ENCODE assay signal across 8 cellular contexts in the genomic region with DNA sequence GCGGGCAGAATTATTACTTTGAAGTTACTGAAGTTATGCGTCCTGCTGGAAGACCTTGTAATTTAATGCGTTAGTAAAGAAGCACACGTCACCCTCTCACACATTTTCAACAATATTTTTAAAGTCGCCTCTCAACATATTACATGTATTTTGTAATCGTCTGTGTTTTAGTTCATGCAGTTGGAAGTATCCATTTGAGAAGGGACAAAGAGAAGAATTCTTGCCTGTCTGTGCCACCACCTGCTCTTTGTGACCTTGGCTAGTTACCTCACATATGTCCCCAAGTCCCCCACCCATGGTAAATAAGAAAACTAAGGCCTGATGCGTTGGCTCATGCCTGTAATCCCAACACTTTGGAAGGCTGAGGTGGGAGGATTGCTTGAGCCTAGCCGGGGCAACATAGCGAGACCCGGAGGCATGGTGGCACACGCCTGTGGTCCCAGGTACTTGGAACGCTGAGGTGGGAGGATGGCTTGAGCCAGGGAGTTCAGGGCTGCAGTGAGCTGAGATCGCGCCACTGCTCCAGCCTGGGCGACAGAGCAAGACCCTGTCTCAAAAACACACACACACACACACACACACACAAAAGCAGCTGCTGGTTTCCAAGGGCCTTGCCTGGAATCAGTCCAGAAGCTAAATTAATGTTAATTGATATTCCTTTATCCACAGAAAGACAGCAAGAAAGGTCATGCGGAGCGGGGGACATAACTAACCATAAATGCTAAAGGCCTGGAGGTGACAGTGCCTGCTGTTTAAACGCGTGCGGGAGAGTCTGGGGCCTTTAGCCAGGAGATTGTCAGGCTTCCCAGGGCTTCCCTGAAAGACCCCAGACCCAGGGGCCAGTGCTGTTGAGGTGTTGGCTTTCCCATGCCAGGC. TPM values are rescaled to one million over a fixed set of nuclear protein-coding genes. Genes with fewer than 3 reads are reported as not detected.
DNase-seq lines count a peak whose midpoint lies in the region; ATAC-seq, FAIRE-seq and TF ChIP-seq lines count a peak whose summit lies in the region.

No MANE protein-coding gene starts in this region.

- H3K27me3 Mint-ChIP-seq in progenitor cell of endocrine pancreas = no peaks in the 10 kb centered on the region

- no peaks in the 10 kb centered on the region for H3K9me3 Mint-ChIP-seq in progenitor cell of endocrine pancreas (ENCODE audit: low read depth)

- peak overlapping the region; percentile 54 for H2AFZ ChIP-seq in PC-3 (ENCODE audit: low read length)

- H3K4me1 Mint-ChIP-seq in progenitor cell of endocrine pancreas (ENCODE audit: low read depth) = peaks cover 24% of the 10 kb centered on the region

- FAIRE-seq in D721Med (lab: Jason Lieb, UNC) = no peak

- DNase-seq in NCI-H2171 treated with DMSO at 0.1 percent for 48 hours (lab: John Stamatoyannopoulos, UW) (peak; percentile 45), NCI-H2171 (lab: John Stamatoyannopoulos, UW) (no peak), PC-3 (no peak), progenitor cell of endocrine pancreas (ENCODE audit: low spot score, unreplicated experiment) (no peak), D721Med (ENCODE audit: insufficient read length, low spot score) (no peak), NK-92 (lab: John Stamatoyannopoulos, UW; ENCODE audit: unreplicated experiment) (no peak), NCI-H345 (lab: John Stamatoyannopoulos, UW) (no peak)

- H3K9me2 ChIP-seq in PC-3 (replicated peaks; ENCODE audit: low read length) = no peaks in the 10 kb centered on the region

- no peak for ATAC-seq in PC-3

- no peaks in the 10 kb centered on the region for H3K27me3 ChIP-seq in PC-3 (ENCODE audit: low read length)
- no peaks in the 10 kb centered on the region for H3K27me3 ChIP-seq in esophagus (ENCODE audit: control insufficient read depth in 1 of 2, insufficient read depth in 2 of 2, low read length in 2 of 2)

- peaks cover 1% of the 10 kb centered on the region for H3K36me3 Mint-ChIP-seq in progenitor cell of endocrine pancreas (ENCODE audit: insufficient read depth)

- H3K9me3 ChIP-seq in PC-3 (ENCODE audit: low read length) = no peaks in the 10 kb centered on the region
- H3K9me3 ChIP-seq in esophagus (ENCODE audit: control insufficient read depth in 2 of 2, insufficient read depth in 1 of 2, low read depth in 1 of 2, low read length in 1 of 2) = no peaks in the 10 kb centered on the region

- H3K4me2 ChIP-seq in PC-3 (ENCODE audit: low read length) = peak overlapping the region; percentile 96

- intact Hi-C loops in PC-3 (cut with micrococcal nuclease) = loop anchor here (10.0 kb wide), 1 partner anchor 401 kb away; the partner anchor contains the start of genes EMD and FLNA

- BruUV-seq in PC-3 (replicated peaks; lab: Mats Ljungman, UMichigan) = TSS peak; percentile 53

- H3K4me1 ChIP-seq in PC-3 (ENCODE audit: insufficient read depth, low read length) (peaks cover 18% of the 10 kb centered on the region), esophagus (ENCODE audit: control insufficient read depth in 2 of 2, insufficient read depth in 2 of 2, low read length in 1 of 2) (peaks cover 8 to 21% of the 10 kb centered on the region in 2 donors)

- peaks cover 6% of the 10 kb centered on the region for H3F3A ChIP-seq in PC-3 (ENCODE audit: low read length, unreplicated experiment)

- CTCF ChIA-PET in PC-3 (lab: Charles Lee) = no interaction called here

- peaks cover 50% of the 10 kb centered on the region for H3K79me2 ChIP-seq in PC-3 (ENCODE audit: low read length)

- no peaks in the 10 kb centered on the region for H3K36me3 ChIP-seq in PC-3 (ENCODE audit: low read depth, low read length)
- no peaks in the 10 kb centered on the region for H3K36me3 ChIP-seq in esophagus (ENCODE audit: control insufficient read depth in 2 of 2, insufficient read depth in 2 of 2, low read length in 1 of 2)

- WGBS in esophagus, 2 donors = 28 to 45% methylated on average over 20 of the region's 20 CpGs

- H3K4me3 Mint-ChIP-seq in progenitor cell of endocrine pancreas (ENCODE audit: low read depth) = peak overlapping the region; percentile 92

- TF ChIP-seq CTCF in PC-3 (conservative IDR thresholded peaks at IDR 0.05; ENCODE audit: low read depth, low read length) (no peak), progenitor cell of endocrine pancreas (IDR thresholded peaks at IDR 0.05; ENCODE audit: unreplicated experiment) (no peak), D721Med (IDR thresholded peaks at IDR 0.05; ENCODE audit: insufficient read depth, missing control alignments) (no peak)

- H3K4me3 ChIP-seq in PC-3 (ENCODE audit: low read length) (peak overlapping the region; percentile 85), esophagus (ENCODE audit: low read depth in 1 of 2, low read length in 2 of 2) (peak overlapping the region; percentile 60 to 90)

- H3K9ac ChIP-seq in PC-3 (ENCODE audit: low read length) = peak overlapping the region; percentile 100

- H4K20me1 ChIP-seq in PC-3 (ENCODE audit: low read length) = peaks cover 15% of the 10 kb centered on the region

- POLR2A ChIA-PET in PC-3 (lab: Charles Lee; ENCODE audit: unreplicated experiment) = interaction anchor here (0.6 kb wide), 1 partner anchor 357 kb away, joined by 3 read pairs; no protein-coding TSS in a partner anchor

- H3K27ac ChIP-seq in PC-3 (ENCODE audit: low read length) = peak overlapping the region; percentile 100
- peak overlapping the region; percentile 90 to 100 for H3K27ac ChIP-seq in esophagus (ENCODE audit: low read depth in 2 of 2, low read length in 1 of 2)

- peak overlapping the region; percentile 98 for H3K27ac Mint-ChIP-seq in progenitor cell of endocrine pancreas

RNA-seq across cellular contexts. Expression of gene TMEM187, which starts 0.8 kb away (rescaled TPM):
- total RNA-seq in PC-3 (2014; rRNA removed) (10.6 and 12.4 TPM in 2 replicates), progenitor cell of endocrine pancreas (10.2 and 11.7 TPM in 2 replicates)
- polyA plus RNA-seq in esophagus = 1 to 10 TPM; 2.5 to 3.3 TPM

RNA-seq across cellular contexts. Expression of gene HCFC1, which starts 1.7 kb away (rescaled TPM):
- 66.9 and 94.0 TPM in 2 replicates for total RNA-seq in PC-3 (2014; rRNA removed)
- 10 to 100 TPM; 13.0 to 15.9 TPM for polyA plus RNA-seq in esophagus
- total RNA-seq in progenitor cell of endocrine pancreas = 105 and 121 TPM in 2 replicates

RNA-seq across cellular contexts. Expression of gene RENBP, which starts 28.9 kb away (rescaled TPM):
- total RNA-seq in PC-3 (2014; rRNA removed) = 3.7 TPM in 1 of 2 replicates, not detected in the other
- polyA plus RNA-seq in esophagus = 1 to 10 TPM; 1.4 to 1.6 TPM
- 2.5 and 3.3 TPM in 2 replicates for total RNA-seq in progenitor cell of endocrine pancreas

RNA-seq across cellular contexts. Expression of gene NAA10, which starts 38.5 kb away (rescaled TPM):
- total RNA-seq in PC-3 (2014; rRNA removed) (169 and 172 TPM in 2 replicates), progenitor cell of endocrine pancreas (85.3 and 86.3 TPM in 2 replicates)
- polyA plus RNA-seq in esophagus = 100 to 1,000 TPM in 1 of 2 donors, 10 to 100 TPM in 1; 86.6 to 104 TPM

RNA-seq across cellular contexts. Expression of gene IRAK1, which starts 46.3 kb away (rescaled TPM):
- total RNA-seq in PC-3 (2014; rRNA removed) (366 and 427 TPM in 2 replicates), progenitor cell of endocrine pancreas (95.8 and 96.9 TPM in 2 replicates)
- 10 to 100 TPM; 58.8 to 61.8 TPM for polyA plus RNA-seq in esophagus
